In the genomic region with DNA sequence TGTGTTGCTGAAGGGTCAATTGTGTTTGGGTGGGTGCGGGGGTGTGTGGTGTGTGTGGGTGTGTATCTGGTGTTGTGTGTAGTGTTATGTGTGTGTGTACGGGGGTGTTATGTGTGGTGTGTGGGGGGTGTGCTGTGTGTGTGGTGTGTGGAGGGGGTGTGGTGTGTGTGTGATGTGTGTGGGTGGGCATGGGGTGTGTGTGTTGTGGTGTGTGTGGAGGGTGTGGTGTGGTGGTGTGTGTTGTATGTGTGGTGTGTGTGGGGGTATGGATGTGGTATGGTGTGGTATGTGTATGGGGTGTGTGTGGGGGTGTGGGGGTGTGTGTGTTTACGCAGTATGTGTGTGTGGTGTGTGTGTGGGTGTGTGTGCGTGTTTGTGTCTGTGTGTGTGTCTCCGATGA, we compare ENCODE assay signal across 1 cellular context.
TF ChIP-seq lines count a peak whose summit lies in the region.

No MANE protein-coding gene starts in this region.

TF ChIP-seq in IMR-90, 13 proteins besides CTCF, POLR2A, EP300 and RAD21 (continued from another document):
- TF ChIP-seq, protein P1, sequence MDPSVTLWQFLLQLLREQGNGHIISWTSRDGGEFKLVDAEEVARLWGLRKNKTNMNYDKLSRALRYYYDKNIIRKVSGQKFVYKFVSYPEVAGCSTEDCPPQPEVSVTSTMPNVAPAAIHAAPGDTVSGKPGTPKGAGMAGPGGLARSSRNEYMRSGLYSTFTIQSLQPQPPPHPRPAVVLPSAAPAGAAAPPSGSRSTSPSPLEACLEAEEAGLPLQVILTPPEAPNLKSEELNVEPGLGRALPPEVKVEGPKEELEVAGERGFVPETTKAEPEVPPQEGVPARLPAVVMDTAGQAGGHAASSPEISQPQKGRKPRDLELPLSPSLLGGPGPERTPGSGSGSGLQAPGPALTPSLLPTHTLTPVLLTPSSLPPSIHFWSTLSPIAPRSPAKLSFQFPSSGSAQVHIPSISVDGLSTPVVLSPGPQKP (IDR thresholded peaks at IDR 0.05; ENCODE audit: borderline replicate concordance, low read depth, low read length): no peak
- TF ChIP-seq MXI1 (IDR thresholded peaks at IDR 0.05; ENCODE audit: borderline replicate concordance, low read depth, low read length): no peak
- TF ChIP-seq MAFK (IDR thresholded peaks at IDR 0.05; ENCODE audit: low read depth, low read length): no peak
- TF ChIP-seq CEBPB (IDR thresholded peaks at IDR 0.05; ENCODE audit: low read depth, low read length): no peak
- TF ChIP-seq USF2 (IDR thresholded peaks at IDR 0.05; ENCODE audit: low read depth, low read length): no peak
- TF ChIP-seq SMC3 (IDR thresholded peaks at IDR 0.05; ENCODE audit: low read depth, low read length): no peak
- TF ChIP-seq NFE2L2 (IDR thresholded peaks at IDR 0.05; ENCODE audit: low read depth, low read length): no peak
- TF ChIP-seq CHD1 (IDR thresholded peaks at IDR 0.05; ENCODE audit: low read depth, low read length): no peak
- no peak for TF ChIP-seq RFX5 (IDR thresholded peaks at IDR 0.05; ENCODE audit: low read depth, low read length)
- TF ChIP-seq RCOR1 (IDR thresholded peaks at IDR 0.05; ENCODE audit: insufficient replicate concordance, low read length): no peak
